ENCODE assay signal across 8 cellular contexts in genomic region chr6:52020961-52021570, GRCh38.
DNase-seq lines count a peak whose midpoint lies in the region; FAIRE-seq and TF ChIP-seq lines count a peak whose summit lies in the region.

No MANE protein-coding gene starts in this region.

- no peak overlapping the region for H3K4me2 ChIP-seq in neuronal stem cell (ENCODE audit: insufficient read depth, low read length, poor library complexity, severe bottlenecking)

- no peak for TF ChIP-seq POLR2A in GM12892 (IDR thresholded peaks at IDR 0.05; ENCODE audit: low read depth, low read length)

- no peak overlapping the region for H3K9ac ChIP-seq in colonic mucosa (ENCODE audit: low read depth in 2 of 2, low read length in 2 of 2)
- H3K9ac ChIP-seq in neuronal stem cell (ENCODE audit: low read depth, low read length, poor library complexity), result no peak overlapping the region

- H3K4me3 ChIP-seq in GM06990 (replicated peaks; ENCODE audit: low read depth, low read length), result no peak overlapping the region
- H3K4me3 ChIP-seq in colonic mucosa, result no peak overlapping the region
- no peak overlapping the region for H3K4me3 ChIP-seq in neuronal stem cell (ENCODE audit: low read length in 2 of 2)

- no peaks in the 10 kb centered on the region for H3K79me1 ChIP-seq in neuronal stem cell (ENCODE audit: low read depth, low read length)

- H3K9me3 ChIP-seq in colonic mucosa, result no peaks in the 10 kb centered on the region
- no peaks in the 10 kb centered on the region for H3K9me3 ChIP-seq in neuronal stem cell (replicated peaks in 1 of 2; ENCODE audit: control insufficient read depth in 2 of 2, insufficient read depth in 1 of 2, low read depth in 1 of 2, low read length in 2 of 2)

- no peak overlapping the region for H3K4ac ChIP-seq in neuronal stem cell (ENCODE audit: low read length)

- H2AFZ ChIP-seq in neuronal stem cell (ENCODE audit: low read length), result no peak overlapping the region

- H2AK5ac ChIP-seq in neuronal stem cell (ENCODE audit: low read depth, low read length), result no peak overlapping the region

- no peak overlapping the region for H2BK5ac ChIP-seq in neuronal stem cell (ENCODE audit: low read length)

- H2BK15ac ChIP-seq in neuronal stem cell (ENCODE audit: low read length), result no peak overlapping the region

- no peak overlapping the region for H3K27ac ChIP-seq in colonic mucosa
- H3K27ac ChIP-seq in neuronal stem cell (replicated peaks; ENCODE audit: low read length), result no peak overlapping the region

- CTCF ChIA-PET in HEK293T (lab: Yijun Ruan, JAX), result interaction anchor here (1.0 to 1.1 kb wide), 2 partner anchors 10 to 16 kb away, joined by 4 read pairs; no protein-coding TSS in a partner anchor

- intact Hi-C loops in colonic mucosa (cut with DNase I), result loop anchor here (10.0 kb wide), 2 partner anchors 166 to 1206 kb away; partner anchors contain the start of gene TFAP2B

- POLR2A ChIA-PET in HEK293T (lab: Yijun Ruan, JAX), result no interaction called here

- H2BK12ac ChIP-seq in neuronal stem cell (ENCODE audit: low read length), result no peak overlapping the region

- H3K18ac ChIP-seq in neuronal stem cell (ENCODE audit: low read length), result no peak overlapping the region

- H3K23ac ChIP-seq in neuronal stem cell (ENCODE audit: low read depth, low read length, poor library complexity), result no peak overlapping the region

- no peak overlapping the region for H4K91ac ChIP-seq in neuronal stem cell (ENCODE audit: low read depth, low read length, poor library complexity)

- TF ChIP-seq CTCF in GM06990 (IDR thresholded peaks at IDR 0.05; ENCODE audit: insufficient read depth, low read length, poor library complexity, severe bottlenecking), result peak; percentile 45
- TF ChIP-seq CTCF in colonic mucosa (IDR thresholded peaks at IDR 0.05), result peak; percentile 82

- H3K27me3 ChIP-seq in GM06990 (replicated peaks; ENCODE audit: control insufficient read depth, insufficient read depth, low read length), result no peaks in the 10 kb centered on the region; the same call in 1 of the 2 replicates
- no peaks in the 10 kb centered on the region for H3K27me3 ChIP-seq in colonic mucosa
- H3K27me3 ChIP-seq in neuronal stem cell (ENCODE audit: control insufficient read depth in 3 of 3, insufficient read depth in 3 of 3, low read depth in 1 of 3, low read length in 3 of 3), result no peaks in the 10 kb centered on the region

- H3K36me3 ChIP-seq in GM06990 (ENCODE audit: control insufficient read depth, insufficient read depth, low read length) (no peaks in the 10 kb centered on the region), colonic mucosa (no peaks in the 10 kb centered on the region), neuronal stem cell (replicated peaks in 1 of 2; ENCODE audit: control insufficient read depth in 2 of 2, insufficient read depth in 2 of 2, low read length in 2 of 2) (no peaks in the 10 kb centered on the region)

- peak; percentile 98 for FAIRE-seq in A204.1 (lab: Jason Lieb, UNC)
- FAIRE-seq in GM12892 (lab: Jason Lieb, UNC), result no peak

- no CpG with 5 or more reads among the region's 2 CpGs for WGBS in neuronal stem cell (ENCODE audit: extremely low coverage in 2 of 2, insufficient read length in 2 of 2, insufficient replicate concordance in 1 of 2), 2 donors

- no peak overlapping the region for H2BK120ac ChIP-seq in neuronal stem cell (ENCODE audit: low read depth, low read length)

- H3K14ac ChIP-seq in neuronal stem cell (ENCODE audit: low read length), result no peak overlapping the region

- DNase-seq in GM06990 (ENCODE audit: extremely low read depth, insufficient read length) (no peak), NCI-H345 treated with DMSO at 0.1 percent for 48 hours (lab: John Stamatoyannopoulos, UW; ENCODE audit: unreplicated experiment) (peak; percentile 42), colonic mucosa (no peak), neuronal stem cell (ENCODE audit: low spot score) (peak; percentile 30), GM12892 (ENCODE audit: insufficient read length) (no peak), HEK293T (ENCODE audit: extremely low spot score) (no peak)
- DNase-seq in activated CD4-positive, alpha-beta T cell treated with anti-CD3 and anti-CD28 coated beads for 4 hours, result no peak

- H3K4me1 ChIP-seq in colonic mucosa, result no peaks in the 10 kb centered on the region
- peaks cover 0 to 3% of the 10 kb centered on the region in 2 donors for H3K4me1 ChIP-seq in neuronal stem cell (ENCODE audit: control insufficient read depth in 2 of 2, insufficient read depth in 1 of 2, low read depth in 1 of 2, low read length in 2 of 2)

- no peak overlapping the region for H4K8ac ChIP-seq in neuronal stem cell (ENCODE audit: low read depth, low read length)

TF ChIP-seq in HEK293T, 16 proteins besides CTCF, POLR2A, EP300 and RAD21:
- TF ChIP-seq BHLHE40 (IDR thresholded peaks at IDR 0.05; ENCODE audit: borderline replicate concordance), result no peak
- no peak for TF ChIP-seq CTBP1 (IDR thresholded peaks at IDR 0.05; ENCODE audit: borderline replicate concordance)
- TF ChIP-seq ELF4 (IDR thresholded peaks at IDR 0.05), result no peak
- no peak for TF ChIP-seq L3MBTL2 (conservative IDR thresholded peaks at IDR 0.05)
- no peak for TF ChIP-seq ZNF384 (IDR thresholded peaks at IDR 0.05)
- no peak for TF ChIP-seq TARDBP (IDR thresholded peaks at IDR 0.05)
- TF ChIP-seq NFRKB (IDR thresholded peaks at IDR 0.05), result no peak
- TF ChIP-seq PKNOX1 (IDR thresholded peaks at IDR 0.05), result no peak
- TF ChIP-seq SUZ12 (IDR thresholded peaks at IDR 0.05), result no peak
- no peak for TF ChIP-seq ARNT (IDR thresholded peaks at IDR 0.05)
- TF ChIP-seq FOXA1 (IDR thresholded peaks at IDR 0.05), result no peak
- no peak for TF ChIP-seq SP1 (IDR thresholded peaks at IDR 0.05)
- TF ChIP-seq FOXK2 (IDR thresholded peaks at IDR 0.05), result no peak
- TF ChIP-seq FOXM1 (IDR thresholded peaks at IDR 0.05; ENCODE audit: borderline replicate concordance), result no peak
- TF ChIP-seq LEF1 (IDR thresholded peaks at IDR 0.05; ENCODE audit: borderline replicate concordance), result no peak
- TF ChIP-seq HDGF (IDR thresholded peaks at IDR 0.05; ENCODE audit: borderline replicate concordance), result no peak

Comparison
In these comparisons a context has a peak if more than half of its experiments do, and no peak if none do; other contexts are left out.
1. DNase-seq: peak in NCI-H345 treated with DMSO at 0.1 percent for 48 hours (single experiment) and neuronal stem cell (single experiment); none in GM06990 (single experiment), colonic mucosa (single experiment), GM12892 (single experiment), activated CD4-positive, alpha-beta T cell treated with anti-CD3 and anti-CD28 coated beads for 4 hours (0 of 2) and HEK293T (single experiment).